ENCODE assay signal across 20 cellular contexts in the genomic region with DNA sequence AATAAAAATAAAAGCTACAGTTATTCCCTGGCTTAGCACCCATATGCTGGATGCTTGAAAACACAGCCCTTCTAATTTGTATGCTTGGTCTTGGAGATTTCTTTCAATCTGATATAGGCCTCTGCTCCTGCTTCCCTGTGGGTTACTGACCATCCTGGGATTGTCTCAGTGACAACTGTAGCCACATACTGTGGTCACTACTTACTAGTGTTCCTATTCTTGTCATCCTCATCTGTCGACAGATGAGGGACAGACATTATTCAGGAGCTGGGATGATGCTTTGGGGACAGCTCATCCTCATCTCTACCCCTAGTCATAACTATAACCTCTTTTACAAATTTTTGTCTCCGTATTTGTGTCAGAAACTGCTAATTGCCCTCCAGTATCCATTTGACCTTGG.
"Had no signal": no experiment of that assay in that cellular context is flagged by ENCODE, and none has a peak within 500 bp of the region (broad histone marks: within the 10 kb centered on the region; RNA-seq: fewer than 3 reads in every experiment).

No MANE protein-coding gene starts in this region.

- DNase-seq: dermis blood vessel endothelial cell; dorsolateral prefrontal cortex; effector CD4-positive, alpha-beta T cell; effector memory CD4-positive, alpha-beta T cell; foreskin melanocyte; gastrocnemius medialis; glutamatergic neuron; head of caudate nucleus; heart right ventricle; hippocampal formation; left cardiac atrium; left lung; left ventricle myocardium superior; lower lobe of right lung; mesenchymal stem cell; mucosa of descending colon; naive B cell had no signal

- H3K4me1 ChIP-seq: esophagus muscularis mucosa, gastrocnemius medialis, heart right ventricle, left lung, lower lobe of right lung had no signal

- ATAC-seq: gastrocnemius medialis, heart right ventricle, left cardiac atrium, left lung, left ventricle myocardium superior, lower lobe of right lung, mucosa of descending colon had no signal

- H3K27me3 Mint-ChIP-seq: naive B cell had no signal

- H3K4me3 Mint-ChIP-seq: mesothelial cell of epicardium, naive B cell had no signal

- H3K27me3 ChIP-seq: dorsolateral prefrontal cortex, esophagus muscularis mucosa, gastrocnemius medialis, heart right ventricle, left lung had no signal

- H3K4me1 Mint-ChIP-seq: naive B cell had no signal

- H3K36me3 Mint-ChIP-seq: mesothelial cell of epicardium, naive B cell had no signal

- H3K27ac Mint-ChIP-seq: mesothelial cell of epicardium, naive B cell had no signal

- H3K27ac ChIP-seq: coronary artery, dorsolateral prefrontal cortex, esophagus muscularis mucosa, gastrocnemius medialis, heart right ventricle, left lung, lower lobe of right lung had no signal
